ENCODE assay signal across 8 cellular contexts in the genomic region with DNA sequence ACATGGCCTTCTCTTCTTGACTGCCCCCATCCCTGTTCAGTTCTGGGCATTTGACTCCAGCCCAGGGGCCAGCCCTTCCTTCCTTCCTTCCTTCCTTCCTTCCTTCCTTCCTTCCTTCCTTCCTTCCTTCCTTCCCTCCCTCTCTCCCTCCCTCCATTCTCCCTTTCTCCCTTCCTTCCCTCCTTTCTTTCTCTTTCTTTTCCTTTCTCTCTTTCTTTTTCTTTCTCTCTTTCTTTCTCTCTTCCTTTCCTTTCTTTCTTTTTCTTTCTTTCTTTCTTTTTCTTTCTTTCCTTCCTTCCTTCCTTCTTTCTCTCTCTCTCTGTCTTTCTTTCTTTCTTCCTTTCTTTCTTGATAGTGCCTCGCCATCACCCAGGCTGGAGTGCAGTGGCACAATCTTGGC. TPM values are rescaled to one million over a fixed set of nuclear protein-coding genes. Genes with fewer than 3 reads are reported as not detected.
DNase-seq lines count a peak whose midpoint lies in the region; ATAC-seq, FAIRE-seq and TF ChIP-seq lines count a peak whose summit lies in the region.
"Not testable (repeated sequence)": the region's sequence is repeated elsewhere in the genome, so short reads cannot be mapped to it uniquely, and the experiment has no call there.

No MANE protein-coding gene starts in this region.

- not testable (repeated sequence) for H3K4me3 Mint-ChIP-seq in activated CD4-positive, alpha-beta T cell treated with anti-CD3 and anti-CD28 coated beads, Interleukin-2, amount 10 ng/mL, durations not matched to agents 7 days and 5 days; activated CD8-positive, alpha-beta T cell treated with anti-CD3 and anti-CD28 coated beads, Interleukin-2, amount 10 ng/mL, durations not matched to agents 7 days and 5 days; activated T-helper 17 cell treated with anti-CD3 and anti-CD28 coated beads, Interleukin-2, amount 50 U/mL, for 72 hours; stimulated activated effector memory CD8-positive, alpha-beta T cell treated with anti-CD3 and anti-CD28 coated beads, Interleukin-12 subunit alpha, Interleukin-12 subunit beta, amount 100 ng/mL, for 72 hours; stimulated activated naive B cell treated with anti-CD40 and anti-IgM and Interleukin-4, amounts not matched to agents 10 μg/mL and 1 μg/mL and 100 μg/mL, for 72 hours

- not testable (repeated sequence) for TF ChIP-seq POLR2A in K562 (conservative IDR thresholded peaks at IDR 0.05)

- intact Hi-C loops in K562 (cut with micrococcal nuclease) = loop anchor here (10.0 kb wide), 3 partner anchors 159 to 339 kb away; a partner anchor contains a TSS

- H3K27me3 Mint-ChIP-seq in activated CD4-positive, alpha-beta T cell treated with anti-CD3 and anti-CD28 coated beads, Interleukin-2, amount 10 ng/mL, durations not matched to agents 7 days and 5 days; activated CD8-positive, alpha-beta T cell treated with anti-CD3 and anti-CD28 coated beads, Interleukin-2, amount 10 ng/mL, durations not matched to agents 7 days and 5 days (ENCODE audit: low read depth); activated T-helper 17 cell treated with anti-CD3 and anti-CD28 coated beads, Interleukin-2, amount 50 U/mL, for 72 hours; stimulated activated naive B cell treated with anti-CD40 and anti-IgM and Interleukin-4, amounts not matched to agents 10 μg/mL and 1 μg/mL and 100 μg/mL, for 72 hours: not testable (repeated sequence)

- H3K27me3 ChIP-seq in BLaER1 = not testable (repeated sequence)
- peaks cover 9 to 39% of the 10 kb centered on the region in 2 experiments; a peak in 4 of 5 replicates for H3K27me3 ChIP-seq in K562 (ENCODE audit: control insufficient read depth in 2 of 2, insufficient read depth in 2 of 2, low read length in 2 of 2)

- POLR2A ChIA-PET in activated CD4-positive, alpha-beta T cell treated with anti-CD3 and anti-CD28 coated beads, Interleukin-2, amount 10 ng/mL, durations not matched to agents 7 days and 5 days (lab: Charles Lee); activated CD8-positive, alpha-beta T cell treated with anti-CD3 and anti-CD28 coated beads, Interleukin-2, amount 10 ng/mL, durations not matched to agents 7 days and 5 days (lab: Charles Lee): not testable (repeated sequence)
- POLR2A ChIA-PET in K562 (lab: Yijun Ruan, JAX) = interaction anchor here (1.1 kb wide), 1 partner anchor 9 kb away, joined by 4 read pairs; no protein-coding TSS in a partner anchor

- not testable (repeated sequence) for H3K36me3 Mint-ChIP-seq in activated CD4-positive, alpha-beta T cell treated with anti-CD3 and anti-CD28 coated beads, Interleukin-2, amount 10 ng/mL, durations not matched to agents 7 days and 5 days (ENCODE audit: low read depth); activated CD8-positive, alpha-beta T cell treated with anti-CD3 and anti-CD28 coated beads, Interleukin-2, amount 10 ng/mL, durations not matched to agents 7 days and 5 days (ENCODE audit: low read depth); activated T-helper 17 cell treated with anti-CD3 and anti-CD28 coated beads, Interleukin-2, amount 50 U/mL, for 72 hours (ENCODE audit: low read depth); stimulated activated effector memory CD8-positive, alpha-beta T cell treated with anti-CD3 and anti-CD28 coated beads, Interleukin-12 subunit alpha, Interleukin-12 subunit beta, amount 100 ng/mL, for 72 hours
- H3K36me3 Mint-ChIP-seq in stimulated activated naive B cell treated with anti-CD40 and anti-IgM and Interleukin-4, amounts not matched to agents 10 μg/mL and 1 μg/mL and 100 μg/mL, for 72 hours = peaks cover 10% of the 10 kb centered on the region in 2 donors

- H3K4me1 Mint-ChIP-seq in activated CD4-positive, alpha-beta T cell treated with anti-CD3 and anti-CD28 coated beads, Interleukin-2, amount 10 ng/mL, durations not matched to agents 7 days and 5 days = peaks cover 13% of the 10 kb centered on the region
- peaks cover 28% of the 10 kb centered on the region for H3K4me1 Mint-ChIP-seq in activated CD8-positive, alpha-beta T cell treated with anti-CD3 and anti-CD28 coated beads, Interleukin-2, amount 10 ng/mL, durations not matched to agents 7 days and 5 days (ENCODE audit: low read depth)
- peaks cover 13% of the 10 kb centered on the region for H3K4me1 Mint-ChIP-seq in activated T-helper 17 cell treated with anti-CD3 and anti-CD28 coated beads, Interleukin-2, amount 50 U/mL, for 72 hours
- H3K4me1 Mint-ChIP-seq in stimulated activated effector memory CD8-positive, alpha-beta T cell treated with anti-CD3 and anti-CD28 coated beads, Interleukin-12 subunit alpha, Interleukin-12 subunit beta, amount 100 ng/mL, for 72 hours = peaks cover 45% of the 10 kb centered on the region
- H3K4me1 Mint-ChIP-seq in stimulated activated naive B cell treated with anti-CD40 and anti-IgM and Interleukin-4, amounts not matched to agents 10 μg/mL and 1 μg/mL and 100 μg/mL, for 72 hours = peaks cover 8 to 20% of the 10 kb centered on the region in 2 donors

- in situ Hi-C loops in K562 (cut with MboI) = not testable (repeated sequence)

- ATAC-seq in activated CD8-positive, alpha-beta T cell treated with anti-CD3 and anti-CD28 coated beads, Interleukin-2, amount 10 ng/mL, durations not matched to agents 7 days and 5 days; activated T-helper 17 cell treated with anti-CD3 and anti-CD28 coated beads, Interleukin-2, amount 50 U/mL, for 72 hours (replicated peaks); K562; stimulated activated effector memory CD8-positive, alpha-beta T cell treated with anti-CD3 and anti-CD28 coated beads, Interleukin-12 subunit alpha, Interleukin-12 subunit beta, amount 100 ng/mL, for 72 hours; stimulated activated naive B cell treated with anti-CD40 and anti-IgM and Interleukin-4, amounts not matched to agents 10 μg/mL and 1 μg/mL and 100 μg/mL, for 72 hours (replicated peaks): not testable (repeated sequence)

- FAIRE-seq in K562 (lab: Jason Lieb, UNC) = not testable (repeated sequence)

- H3K9me3 Mint-ChIP-seq in activated CD4-positive, alpha-beta T cell treated with anti-CD3 and anti-CD28 coated beads, Interleukin-2, amount 10 ng/mL, durations not matched to agents 7 days and 5 days; activated CD8-positive, alpha-beta T cell treated with anti-CD3 and anti-CD28 coated beads, Interleukin-2, amount 10 ng/mL, durations not matched to agents 7 days and 5 days (ENCODE audit: insufficient read depth); activated T-helper 17 cell treated with anti-CD3 and anti-CD28 coated beads, Interleukin-2, amount 50 U/mL, for 72 hours; stimulated activated effector memory CD8-positive, alpha-beta T cell treated with anti-CD3 and anti-CD28 coated beads, Interleukin-12 subunit alpha, Interleukin-12 subunit beta, amount 100 ng/mL, for 72 hours; stimulated activated naive B cell treated with anti-CD40 and anti-IgM and Interleukin-4, amounts not matched to agents 10 μg/mL and 1 μg/mL and 100 μg/mL, for 72 hours: not testable (repeated sequence)

- H4K20me1 ChIP-seq in BLaER1; K562 (replicated peaks; ENCODE audit: control insufficient read depth, insufficient read depth, low read length): not testable (repeated sequence)

- peaks cover 45% of the 10 kb centered on the region for H3K4me1 ChIP-seq in BLaER1
- H3K4me1 ChIP-seq in K562 (replicated peaks in 1 of 2; ENCODE audit: control insufficient read depth in 2 of 2, insufficient read depth in 2 of 2, low read length in 2 of 2) = not testable (repeated sequence)

- H3K27ac Mint-ChIP-seq in activated CD4-positive, alpha-beta T cell treated with anti-CD3 and anti-CD28 coated beads, Interleukin-2, amount 10 ng/mL, durations not matched to agents 7 days and 5 days = peak overlapping the region; percentile 58
- H3K27ac Mint-ChIP-seq in activated CD8-positive, alpha-beta T cell treated with anti-CD3 and anti-CD28 coated beads, Interleukin-2, amount 10 ng/mL, durations not matched to agents 7 days and 5 days = peak overlapping the region; percentile 51
- peak overlapping the region; percentile 73 for H3K27ac Mint-ChIP-seq in activated T-helper 17 cell treated with anti-CD3 and anti-CD28 coated beads, Interleukin-2, amount 50 U/mL, for 72 hours
- H3K27ac Mint-ChIP-seq in stimulated activated effector memory CD8-positive, alpha-beta T cell treated with anti-CD3 and anti-CD28 coated beads, Interleukin-12 subunit alpha, Interleukin-12 subunit beta, amount 100 ng/mL, for 72 hours = peak overlapping the region; percentile 71
- H3K27ac Mint-ChIP-seq in stimulated activated naive B cell treated with anti-CD40 and anti-IgM and Interleukin-4, amounts not matched to agents 10 μg/mL and 1 μg/mL and 100 μg/mL, for 72 hours = peak overlapping the region; percentile 63

- CTCF ChIA-PET in activated CD4-positive, alpha-beta T cell treated with anti-CD3 and anti-CD28 coated beads, Interleukin-2, amount 10 ng/mL, durations not matched to agents 7 days and 5 days (lab: Charles Lee) = interaction anchor here (1.3 to 1.8 kb wide), 2 partner anchors 9 to 350 kb away, joined by 3 to 5 read pairs; no protein-coding TSS in a partner anchor
- CTCF ChIA-PET in activated CD8-positive, alpha-beta T cell treated with anti-CD3 and anti-CD28 coated beads, Interleukin-2, amount 10 ng/mL, durations not matched to agents 7 days and 5 days (lab: Charles Lee) = interaction anchor here (1.7 to 3.8 kb wide), 2 partner anchors 9 to 335 kb away, joined by 4 to 24 read pairs; no protein-coding TSS in a partner anchor
- CTCF ChIA-PET in K562 (lab: Yijun Ruan, JAX; ENCODE audit: low intra/inter-chr PET ratio) = not testable (repeated sequence)

- not testable (repeated sequence) for H3K9me3 ChIP-seq in BLaER1; SK-N-MC (ENCODE audit: low read depth, low read length); K562 (replicated peaks; ENCODE audit: control insufficient read depth, insufficient read depth, low read depth, low read length)

- not testable (repeated sequence) for TF ChIP-seq RAD21 in K562 (CRISPR knock-in tag; conservative IDR thresholded peaks at IDR 0.05 in 1 of 2, IDR thresholded peaks at IDR 0.05 in 1 of 2)

- not testable (repeated sequence) for H2AFZ ChIP-seq in K562 (ENCODE audit: low read depth, low read length)

- not testable (repeated sequence) for BruUV-seq in K562 (replicated peaks; lab: Mats Ljungman, UMichigan)

- not testable (repeated sequence) for H3K9ac ChIP-seq in BLaER1; SK-N-MC (ENCODE audit: insufficient read length); K562 (ENCODE audit: insufficient read depth in 1 of 2, low read depth in 2 of 2, low read length in 2 of 2)

- not testable (repeated sequence) for H3K4me3 ChIP-seq in BLaER1, K562
- H3K4me3 ChIP-seq in SK-N-MC = peak overlapping the region; percentile 14; the same call in 1 of the 2 replicates

- TF ChIP-seq CTCF in K562 (IDR thresholded peaks at IDR 0.05 in 2 of 3, conservative IDR thresholded peaks at IDR 0.05 in 1 of 3; ENCODE audit: insufficient read depth in 2 of 3, low read depth in 1 of 3, low read length in 3 of 3) = not testable (repeated sequence)

- H3K36me3 ChIP-seq in BLaER1; SK-N-MC (ENCODE audit: insufficient read depth, low read length); K562 (ENCODE audit: control insufficient read depth, insufficient read depth, low read length): not testable (repeated sequence)

- H3K79me2 ChIP-seq in K562 (ENCODE audit: control insufficient read depth, insufficient read depth, low read length) = not testable (repeated sequence)

- DNase-seq in SK-N-MC (ENCODE audit: low read depth, low spot score); activated CD4-positive, alpha-beta T cell treated with anti-CD3 and anti-CD28 coated beads, Interleukin-2, amount 10 ng/mL, durations not matched to agents 7 days and 5 days; activated CD8-positive, alpha-beta T cell treated with anti-CD3 and anti-CD28 coated beads, Interleukin-2, amount 10 ng/mL, durations not matched to agents 7 days and 5 days; K562 (ENCODE audit: extremely low read depth in 1 of 4, low spot score in 3 of 4); stimulated activated effector memory CD8-positive, alpha-beta T cell treated with anti-CD3 and anti-CD28 coated beads, Interleukin-12 subunit alpha, Interleukin-12 subunit beta, amount 100 ng/mL, for 72 hours (ENCODE audit: low spot score in 2 of 2); stimulated activated naive B cell treated with anti-CD40 and anti-IgM and Interleukin-4, amounts not matched to agents 10 μg/mL and 1 μg/mL and 100 μg/mL, for 72 hours: not testable (repeated sequence)

- not testable (repeated sequence) for TF ChIP-seq EP300 in K562 (IDR thresholded peaks at IDR 0.05; ENCODE audit: low read length)

- H3K27ac ChIP-seq in BLaER1; K562 (ENCODE audit: extremely low read depth, low read depth, low read length): not testable (repeated sequence)
- H3K27ac ChIP-seq in SK-N-MC = peak overlapping the region; percentile 90

- H3K9me1 ChIP-seq in K562 (ENCODE audit: control insufficient read depth, insufficient read depth, low read length) = not testable (repeated sequence)

- 11% methylated on average over 1 of the region's 1 CpG for WGBS in K562 (ENCODE audit: insufficient coverage, low coverage, missing lambda C conversion rate)

- 0 out of 2 replicates have a peak overlapping the region, but pooled peaks have one; percentile 23 for H3K4me2 ChIP-seq in BLaER1
- not testable (repeated sequence) for H3K4me2 ChIP-seq in K562 (ENCODE audit: insufficient read depth, low read length)

RNA-seq across cellular contexts. Expression of a gene that starts 45.8 kb away (rescaled TPM):
- total RNA-seq in activated CD4-positive, alpha-beta T cell treated with anti-CD3 and anti-CD28 coated beads, Interleukin-2, amount 10 ng/mL, durations not matched to agents 7 days and 5 days = 10 to 100 TPM in 1 of 2 experiments, 1 to 10 TPM in 1; 9.3 to 10.2 TPM
- 10 to 100 TPM in 1 of 2 experiments, 1 to 10 TPM in 1; 9.7 to 10.0 TPM for total RNA-seq in activated CD8-positive, alpha-beta T cell treated with anti-CD3 and anti-CD28 coated beads, Interleukin-2, amount 10 ng/mL, durations not matched to agents 7 days and 5 days
- 1 to 10 TPM; 4.3 to 6.5 TPM for total RNA-seq in activated T-helper 17 cell treated with anti-CD3 and anti-CD28 coated beads, Interleukin-2, amount 50 U/mL, for 72 hours
- total RNA-seq in K562 (2011; cell fraction: chromatin; rRNA removed; ENCODE audit: low replicate concordance) = 1.6 and 2.5 TPM in 2 replicates
- total RNA-seq in K562 (2011; cell fraction: nucleolus; rRNA removed) = 1.4 and 2.3 TPM in 2 replicates
- total RNA-seq in K562 (2011; cell fraction: nucleoplasm; rRNA removed) = 1.7 and 2.3 TPM in 2 replicates
- total RNA-seq in K562 (2014; rRNA removed) (0.94 and 1.5 TPM in 2 replicates), K562 (2014; rRNA removed; fragmentation: Illumina TruSeq; extraction: Trizol) (0.26 and 0.36 TPM in 2 replicates), K562 (2015; rRNA removed; fragmentation: Illumina TruSeq; extraction: Trizol) (0.22 and 0.60 TPM in 2 replicates), K562 (2021) (2.2 and 2.3 TPM in 2 replicates)
- polyA plus RNA-seq in K562 (2011; rRNA removed) (0.18 and 0.41 TPM in 2 replicates), K562 (2014; fragmentation: Illumina TruSeq; extraction: Trizol) (1.3 and 1.4 TPM in 2 replicates), K562 (2014; fragmentation: Nextera tagmentation; extraction: Ambion mirVana) (under 1 TPM; 0.27 to 0.62 TPM), K562 (2014; rRNA removed) (0.52 and 0.58 TPM in 2 replicates)
- 0.25 and 0.70 TPM in 2 replicates for polyA plus RNA-seq in K562 (2011; cell fraction: cytosol; rRNA removed)
- 0.83 and 2.1 TPM in 2 replicates for polyA plus RNA-seq in K562 (2011; cell fraction: nucleus; rRNA removed)
- 1.4 and 2.9 TPM in 2 replicates for polyA plus RNA-seq in K562 (2012)
- 0.11 and 0.15 TPM in 2 replicates for polyA minus RNA-seq in K562 (2011; rRNA and poly(A)+ RNA removed)
- 0.73 and 0.95 TPM in 2 replicates for polyA minus RNA-seq in K562 (2011; cell fraction: cytosol; rRNA and poly(A)+ RNA removed)
- 0.40 and 1.1 TPM in 2 replicates for polyA minus RNA-seq in K562 (2011; cell fraction: nucleus; rRNA and poly(A)+ RNA removed)

RNA-seq across cellular contexts. Expression of a gene that starts 55.1 kb away (rescaled TPM):
- 1 to 10 TPM; 4.1 to 5.5 TPM for total RNA-seq in activated CD4-positive, alpha-beta T cell treated with anti-CD3 and anti-CD28 coated beads, Interleukin-2, amount 10 ng/mL, durations not matched to agents 7 days and 5 days
- 10 to 100 TPM; 11.0 to 12.0 TPM for total RNA-seq in activated CD8-positive, alpha-beta T cell treated with anti-CD3 and anti-CD28 coated beads, Interleukin-2, amount 10 ng/mL, durations not matched to agents 7 days and 5 days
- 1 to 10 TPM; 3.4 to 3.7 TPM for total RNA-seq in activated T-helper 17 cell treated with anti-CD3 and anti-CD28 coated beads, Interleukin-2, amount 50 U/mL, for 72 hours
- 3.5 and 3.7 TPM in 2 replicates for total RNA-seq in K562 (2011; cell fraction: chromatin; rRNA removed; ENCODE audit: low replicate concordance)
- total RNA-seq in K562 (2011; cell fraction: nucleolus; rRNA removed) = 2.2 and 6.7 TPM in 2 replicates
- total RNA-seq in K562 (2011; cell fraction: nucleoplasm; rRNA removed) = 1.5 and 3.9 TPM in 2 replicates
- 0.61 and 0.91 TPM in 2 replicates for total RNA-seq in K562 (2014; rRNA removed)
- 0.18 and 0.57 TPM in 2 replicates for total RNA-seq in K562 (2014; rRNA removed; fragmentation: Illumina TruSeq; extraction: Trizol)
- total RNA-seq in K562 (2015; rRNA removed; fragmentation: Illumina TruSeq; extraction: Trizol) = 0.14 and 0.23 TPM in 2 replicates
- 0.36 and 0.42 TPM in 2 replicates for total RNA-seq in K562 (2021)
- polyA plus RNA-seq in K562 (2011; rRNA removed) = 0.41 and 0.68 TPM in 2 replicates
- 0.41 and 0.57 TPM in 2 replicates for polyA plus RNA-seq in K562 (2011; cell fraction: cytosol; rRNA removed)
- polyA plus RNA-seq in K562 (2011; cell fraction: nucleus; rRNA removed) = 1.8 and 1.9 TPM in 2 replicates
- polyA plus RNA-seq in K562 (2012) = 0.65 and 1.1 TPM in 2 replicates
- 0.06 and 0.82 TPM in 2 replicates for polyA plus RNA-seq in K562 (2014; fragmentation: Illumina TruSeq; extraction: Trizol)
- polyA plus RNA-seq in K562 (2014; fragmentation: Nextera tagmentation; extraction: Ambion mirVana) = not detected
- 0.22 and 0.56 TPM in 2 replicates for polyA plus RNA-seq in K562 (2014; rRNA removed)
- 0.39 and 0.77 TPM in 2 replicates for polyA minus RNA-seq in K562 (2011; rRNA and poly(A)+ RNA removed)
- polyA minus RNA-seq in K562 (2011; cell fraction: cytosol; rRNA and poly(A)+ RNA removed) = not detected in 2 replicates
- polyA minus RNA-seq in K562 (2011; cell fraction: nucleus; rRNA and poly(A)+ RNA removed) = 1.2 and 2.2 TPM in 2 replicates
